In genomic region chr1:12433323-12434053, GRCh38 we compare ENCODE assay signal across 8 cellular contexts.
DNase-seq lines count a peak whose midpoint lies in the region; ATAC-seq and TF ChIP-seq lines count a peak whose summit lies in the region.

No MANE protein-coding gene starts in this region.

- H3K36me3 Mint-ChIP-seq in stimulated activated naive CD8-positive, alpha-beta T cell treated with anti-CD3 and anti-CD28 coated beads, Interleukin-15, Interleukin-2, amounts not matched to agents 100 ng/mL and 50 ng/mL, for 24 hours (ENCODE audit: low read depth), result peaks cover 37% of the 10 kb centered on the region
- H3K36me3 Mint-ChIP-seq in chondrocyte (ENCODE audit: low read depth) (peaks cover 13% of the 10 kb centered on the region), mesothelial cell of epicardium (peaks cover 14% of the 10 kb centered on the region)

- H3K4me3 Mint-ChIP-seq in stimulated activated naive CD8-positive, alpha-beta T cell treated with anti-CD3 and anti-CD28 coated beads, Interleukin-15, Interleukin-2, amounts not matched to agents 100 ng/mL and 50 ng/mL, for 24 hours, result peak overlapping the region; percentile 81
- H3K4me3 Mint-ChIP-seq in chondrocyte (ENCODE audit: unreplicated experiment), result no peak overlapping the region
- peak overlapping the region; percentile 48 for H3K4me3 Mint-ChIP-seq in mesothelial cell of epicardium

- H3K4me1 Mint-ChIP-seq in stimulated activated naive CD8-positive, alpha-beta T cell treated with anti-CD3 and anti-CD28 coated beads, Interleukin-15, Interleukin-2, amounts not matched to agents 100 ng/mL and 50 ng/mL, for 24 hours (ENCODE audit: low read depth), result peaks cover 83% of the 10 kb centered on the region
- H3K4me1 Mint-ChIP-seq in chondrocyte (ENCODE audit: low read depth) (peaks cover 45% of the 10 kb centered on the region), mesothelial cell of epicardium (peaks cover 69% of the 10 kb centered on the region)

- no peaks in the 10 kb centered on the region for H3K9me3 ChIP-seq in aorta (ENCODE audit: control insufficient read depth, low read length)

- no peak overlapping the region for H3K4me3 ChIP-seq in aorta (ENCODE audit: low read length in 2 of 2)

- no peak for DNase-seq in stimulated activated naive CD8-positive, alpha-beta T cell treated with anti-CD3 and anti-CD28 coated beads, Interleukin-15, Interleukin-2, amounts not matched to agents 100 U/mL and 50 U/mL, for 24 hours
- DNase-seq in chondrocyte (ENCODE audit: low spot score) (no peak), mesothelial cell of epicardium (ENCODE audit: low spot score in 2 of 2, unreplicated experiment in 2 of 2) (peak; percentile 40 to 60), aorta (peak; percentile 73 to 84), activated gamma-delta T cell treated with Interleukin-2 at 50 U/mL for 16 hours (no peak)
- no peak for DNase-seq in stimulated activated CD4-positive, alpha-beta T cell treated with anti-CD3 and anti-CD28 coated beads, Interleukin-4, amount 100 ng/mL, for 24 hours

- WGBS in aorta, 2 donors, result 22 to 25% methylated on average over 12 of the region's 12 CpGs

- TF ChIP-seq CTCF in chondrocyte (IDR thresholded peaks at IDR 0.05) (no peak), mesothelial cell of epicardium (IDR thresholded peaks at IDR 0.05; ENCODE audit: unreplicated experiment) (no peak)

- no peaks in the 10 kb centered on the region for H3K9me3 Mint-ChIP-seq in stimulated activated naive CD8-positive, alpha-beta T cell treated with anti-CD3 and anti-CD28 coated beads, Interleukin-15, Interleukin-2, amounts not matched to agents 100 ng/mL and 50 ng/mL, for 24 hours
- H3K9me3 Mint-ChIP-seq in chondrocyte (ENCODE audit: low read depth) (no peaks in the 10 kb centered on the region), mesothelial cell of epicardium (peaks cover 3% of the 10 kb centered on the region)

- peaks cover 3% of the 10 kb centered on the region for H3K27me3 Mint-ChIP-seq in stimulated activated naive CD8-positive, alpha-beta T cell treated with anti-CD3 and anti-CD28 coated beads, Interleukin-15, Interleukin-2, amounts not matched to agents 100 ng/mL and 50 ng/mL, for 24 hours
- H3K27me3 Mint-ChIP-seq in chondrocyte (ENCODE audit: low read depth) (no peaks in the 10 kb centered on the region), mesothelial cell of epicardium (ENCODE audit: low read depth) (no peaks in the 10 kb centered on the region)

- H3K27ac ChIP-seq in aorta (ENCODE audit: low read depth in 1 of 2, low read length in 2 of 2), result peak overlapping the region; percentile 80 to 87

- no peak for ATAC-seq in stimulated activated naive CD8-positive, alpha-beta T cell treated with anti-CD3 and anti-CD28 coated beads, Interleukin-15, Interleukin-2, amounts not matched to agents 100 U/mL and 50 U/mL, for 24 hours
- ATAC-seq in aorta (ENCODE audit: low FRiP score), result peak; percentile 79
- no peak for ATAC-seq in GM21576 (IDR thresholded peaks at IDR 0.05; ENCODE audit: unreplicated experiment)

- intact Hi-C loops in aorta (cut with DNase I), result no loop called here

- peaks cover 4 to 13% of the 10 kb centered on the region in 2 donors for H3K4me1 ChIP-seq in aorta (ENCODE audit: control insufficient read depth in 1 of 2, insufficient read depth in 2 of 2, low read length in 2 of 2)

- no peaks in the 10 kb centered on the region for H3K36me3 ChIP-seq in aorta (ENCODE audit: control insufficient read depth in 1 of 2, insufficient read depth in 2 of 2, low read length in 1 of 2)

- peak overlapping the region; percentile 98 for H3K27ac Mint-ChIP-seq in stimulated activated naive CD8-positive, alpha-beta T cell treated with anti-CD3 and anti-CD28 coated beads, Interleukin-15, Interleukin-2, amounts not matched to agents 100 ng/mL and 50 ng/mL, for 24 hours
- H3K27ac Mint-ChIP-seq in chondrocyte (ENCODE audit: unreplicated experiment) (peak overlapping the region; percentile 87), mesothelial cell of epicardium (peak overlapping the region; percentile 99)

- no peaks in the 10 kb centered on the region for H3K27me3 ChIP-seq in aorta (ENCODE audit: control insufficient read depth in 1 of 2, insufficient read depth in 2 of 2, low read length in 1 of 2)

Comparison
In these comparisons a context has a peak if more than half of its experiments do, and no peak if none do; other contexts are left out.
1. DNase-seq: peak in mesothelial cell of epicardium (2 of 2) and aorta (2 of 2); none in stimulated activated naive CD8-positive, alpha-beta T cell treated with anti-CD3 and anti-CD28 coated beads, Interleukin-15, Interleukin-2, amounts not matched to agents 100 U/mL and 50 U/mL, for 24 hours (single experiment), chondrocyte (single experiment), activated gamma-delta T cell treated with Interleukin-2 at 50 U/mL for 16 hours (single experiment) and stimulated activated CD4-positive, alpha-beta T cell treated with anti-CD3 and anti-CD28 coated beads, Interleukin-4, amount 100 ng/mL, for 24 hours (single experiment).
2. Peak in every context shown above with its lines, with median percentiles within 50 percentile points of each other: H3K27ac Mint-ChIP-seq.